23 cellular contexts compared by ENCODE assay signal in the genomic region with DNA sequence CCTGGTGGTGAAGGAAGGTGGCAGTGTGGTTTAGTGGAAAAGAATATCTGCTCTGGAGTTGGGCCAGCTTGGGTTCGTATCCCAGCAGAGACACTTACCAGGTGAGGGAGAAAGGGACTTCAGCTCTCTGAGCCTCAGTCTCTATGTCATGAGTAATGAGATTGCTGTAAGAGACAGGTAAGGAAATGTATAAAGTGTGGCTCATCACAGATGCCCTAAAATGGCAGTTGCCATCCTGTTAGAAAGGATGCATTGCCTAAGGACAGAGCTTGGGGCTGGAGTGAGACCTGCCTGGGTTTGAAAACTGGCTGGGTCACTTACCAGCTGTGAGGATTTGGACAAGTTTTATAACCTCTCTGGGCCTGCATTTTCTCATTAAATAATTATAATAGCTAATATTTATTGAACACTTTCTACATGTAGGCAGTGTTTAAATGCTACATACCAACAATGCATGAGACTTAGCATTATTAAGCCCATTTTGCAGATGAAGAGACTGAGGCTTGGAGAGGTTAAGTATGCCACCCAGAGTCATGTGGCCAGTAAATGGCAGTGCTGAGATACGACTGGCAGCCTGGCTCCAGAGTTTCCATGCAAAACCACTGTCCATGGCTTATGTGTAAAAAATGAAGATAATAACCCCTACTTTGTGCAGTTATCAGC.
DNase-seq lines count a peak whose midpoint lies in the region; ATAC-seq, FAIRE-seq and TF ChIP-seq lines count a peak whose summit lies in the region.
"Had no signal": no experiment of that assay in that cellular context is flagged by ENCODE, and none has a peak within 500 bp of the region (broad histone marks: within the 10 kb centered on the region; RNA-seq: fewer than 3 reads in every experiment).

No MANE protein-coding gene starts in this region.

- no peak overlapping the region for H3K4me3 ChIP-seq in HepG2 (replicated peaks in 1 of 3; ENCODE audit: insufficient read depth in 1 of 3, low read depth in 2 of 3, low read length in 3 of 3)
- no peak overlapping the region for H3K4me3 ChIP-seq in right lobe of liver
- peak overlapping the region; percentile 17 for H3K4me3 ChIP-seq in lower lobe of right lung
- no peak overlapping the region for H3K4me3 ChIP-seq in gastrocnemius medialis
- H3K4me3 ChIP-seq: BLaER1, GM23248, MG63, SJSA1 had no signal

- no peak overlapping the region for H3K4me3 Mint-ChIP-seq in activated CD4-positive, alpha-beta T cell treated with anti-CD3 and anti-CD28 coated beads, Interleukin-2, amount 10 ng/mL, durations not matched to agents 24 days and 14 days
- H3K4me3 Mint-ChIP-seq: CD4-positive, alpha-beta T cell had no signal

- no peak for DNase-seq in HepG2 (ENCODE audit: low spot score)
- DNase-seq in right lobe of liver = no peak
- no peak for DNase-seq in lower lobe of right lung
- no peak for DNase-seq in gastrocnemius medialis
- DNase-seq in activated CD4-positive, alpha-beta T cell treated with anti-CD3 and anti-CD28 coated beads, Interleukin-2, amount 10 ng/mL, durations not matched to agents 24 days and 14 days = no peak
- DNase-seq in effector CD4-positive, alpha-beta T cell = no peak
- DNase-seq: CD4-positive, alpha-beta T cell; H7; KG1; MG63; NCI-H1105 treated with DMSO at 0.1 percent for 48 hours; NCI-H146; NCI-H1930; NCI-H2107; NCI-H524 treated with DMSO at 0.1 percent for 48 hours; NCI-H774 had no signal

- no peak overlapping the region for H3K9ac ChIP-seq in HepG2 (ENCODE audit: insufficient read depth, low read depth, low read length)
- H3K9ac ChIP-seq: BLaER1, GM23248 had no signal

- H3K36me3 Mint-ChIP-seq in activated CD4-positive, alpha-beta T cell treated with anti-CD3 and anti-CD28 coated beads, Interleukin-2, amount 10 ng/mL, durations not matched to agents 24 days and 14 days (ENCODE audit: low read depth) = no peaks in the 10 kb centered on the region

- H3K9me3 ChIP-seq in HepG2 (ENCODE audit: low read length) (no peaks in the 10 kb centered on the region), right lobe of liver (no peaks in the 10 kb centered on the region), lower lobe of right lung (no peaks in the 10 kb centered on the region), gastrocnemius medialis (no peaks in the 10 kb centered on the region)
- H3K9me3 ChIP-seq: MG63, SJSA1 had no signal

- TF ChIP-seq RAD21 in HepG2 (CRISPR knock-in tag; IDR thresholded peaks at IDR 0.05) = no peak

- CTCF ChIA-PET in HepG2 (lab: Yijun Ruan, JAX; ENCODE audit: low intra/inter-chr PET ratio, low total read pairs) = no interaction called here

- in situ Hi-C loops in HepG2 (cut with HindIII; ENCODE audit: extremely low pct_ligation_motif_present, low pct_unique_long_range_greater_than_20kb) = no loop called here
- in situ Hi-C loops in gastrocnemius medialis (cut with MboI; ENCODE audit: low sequenced_read_pairs in 4 of 4) = no loop called here

- intact Hi-C loops in HepG2 (cut with micrococcal nuclease; ENCODE audit: unreplicated experiment) = no loop called here
- intact Hi-C loops in right lobe of liver (cut with DNase I) = no loop called here
- intact Hi-C loops in lower lobe of right lung (cut with DNase I) = no loop called here
- intact Hi-C loops in gastrocnemius medialis (cut with DNase I; ENCODE audit: low total_unique reads) = no loop called here
- intact Hi-C loops in activated CD4-positive, alpha-beta T cell treated with anti-CD3 and anti-CD28 coated beads, Interleukin-2, amount 10 ng/mL, durations not matched to agents 24 days and 14 days (cut with micrococcal nuclease) = no loop called here

- H3K4me2 ChIP-seq in HepG2 (ENCODE audit: low read depth, low read length) = no peak overlapping the region
- H3K4me2 ChIP-seq: BLaER1 had no signal

- ATAC-seq in HepG2 (no peak), right lobe of liver (no peak), lower lobe of right lung (no peak), gastrocnemius medialis (no peak), GM18511 (IDR thresholded peaks at IDR 0.05; ENCODE audit: unreplicated experiment) (no peak)

- no peaks in the 10 kb centered on the region for H3K27me3 ChIP-seq in HepG2 (ENCODE audit: control insufficient read depth in 1 of 2, insufficient read depth in 2 of 2, low read length in 2 of 2)
- H3K27me3 ChIP-seq in right lobe of liver = no peaks in the 10 kb centered on the region
- H3K27me3 ChIP-seq in lower lobe of right lung (ENCODE audit: low read depth) = no peaks in the 10 kb centered on the region
- no peaks in the 10 kb centered on the region for H3K27me3 ChIP-seq in gastrocnemius medialis
- H3K27me3 ChIP-seq: BLaER1, MG63, SJSA1 had no signal

- no peaks in the 10 kb centered on the region; a peak in 1 of 5 replicates for H3K36me3 ChIP-seq in HepG2 (replicated peaks in 1 of 2; ENCODE audit: control insufficient read depth in 1 of 2, insufficient read depth in 2 of 2, low read length in 2 of 2)
- no peaks in the 10 kb centered on the region for H3K36me3 ChIP-seq in right lobe of liver
- no peaks in the 10 kb centered on the region for H3K36me3 ChIP-seq in lower lobe of right lung
- H3K36me3 ChIP-seq in gastrocnemius medialis = no peaks in the 10 kb centered on the region
- H3K36me3 ChIP-seq: BLaER1, MG63, SJSA1 had no signal

- no peak for FAIRE-seq in HepG2 (lab: Jason Lieb, UNC)
- FAIRE-seq: A204.1, D721Med, HTR-8/SVneo had no signal

- H3K27ac Mint-ChIP-seq in activated CD4-positive, alpha-beta T cell treated with anti-CD3 and anti-CD28 coated beads, Interleukin-2, amount 10 ng/mL, durations not matched to agents 24 days and 14 days = no peak overlapping the region
- H3K27ac Mint-ChIP-seq: CD4-positive, alpha-beta T cell had no signal

- TF ChIP-seq POLR2A in HepG2 (IDR thresholded peaks at IDR 0.05; ENCODE audit: insufficient read depth in 1 of 2, low read depth in 2 of 2, low read length in 2 of 2) (no peak), right lobe of liver (IDR thresholded peaks at IDR 0.05) (no peak), gastrocnemius medialis (IDR thresholded peaks at IDR 0.05) (no peak)

- TF ChIP-seq EP300 in HepG2 (IDR thresholded peaks at IDR 0.05; ENCODE audit: low read depth in 2 of 2, low read length in 2 of 2) (no peak), HepG2 (CRISPR knock-in tag; IDR thresholded peaks at IDR 0.05; ENCODE audit: borderline replicate concordance) (no peak)

- H3K79me2 ChIP-seq in HepG2 (ENCODE audit: insufficient read depth, low read length) = no peaks in the 10 kb centered on the region

- H4K20me1 ChIP-seq in HepG2 (ENCODE audit: insufficient read depth, low read length) = no peaks in the 10 kb centered on the region
- H4K20me1 ChIP-seq: BLaER1 had no signal

- POLR2A ChIA-PET in HepG2 (lab: Yijun Ruan, JAX) = no interaction called here

- no TSS peak for BruUV-seq in HepG2 (replicated peaks; lab: Mats Ljungman, UMichigan)

- no peak overlapping the region for H2AFZ ChIP-seq in HepG2 (ENCODE audit: low read length)
- H2AFZ ChIP-seq: GM23248 had no signal

- H3K27ac ChIP-seq in HepG2 (ENCODE audit: extremely low read length, insufficient read depth, low read length) (no peak overlapping the region), right lobe of liver (no peak overlapping the region), lower lobe of right lung (peak overlapping the region; percentile 54), gastrocnemius medialis (peak overlapping the region; percentile 52 to 80 (median 62))
- H3K27ac ChIP-seq: BLaER1, GM23248, SJSA1 had no signal

- peaks cover 26% of the 10 kb centered on the region for H3K27me3 Mint-ChIP-seq in activated CD4-positive, alpha-beta T cell treated with anti-CD3 and anti-CD28 coated beads, Interleukin-2, amount 10 ng/mL, durations not matched to agents 24 days and 14 days

- no peaks in the 10 kb centered on the region for H3K4me1 Mint-ChIP-seq in activated CD4-positive, alpha-beta T cell treated with anti-CD3 and anti-CD28 coated beads, Interleukin-2, amount 10 ng/mL, durations not matched to agents 24 days and 14 days

- H3K4me1 ChIP-seq in HepG2 (ENCODE audit: insufficient read depth, low read length) (no peaks in the 10 kb centered on the region), right lobe of liver (peaks cover 0 to 4% (median 0%) of the 10 kb centered on the region in 4 donors), lower lobe of right lung (peaks cover 34% of the 10 kb centered on the region), gastrocnemius medialis (peaks cover 41 to 48% of the 10 kb centered on the region in 2 donors)

- WGBS in HepG2 (ENCODE audit: low lambda C conversion rate) = 100% methylated on average over 2 of the region's 2 CpGs
- WGBS in right lobe of liver (ENCODE audit: insufficient coverage, low coverage, low lambda C conversion rate, missing lambda C conversion rate) = 94% methylated on average over 2 of the region's 2 CpGs

- TF ChIP-seq CTCF in HepG2 (CRISPR knock-in tag; IDR thresholded peaks at IDR 0.05) (no peak), right lobe of liver (IDR thresholded peaks at IDR 0.05) (no peak), lower lobe of right lung (IDR thresholded peaks at IDR 0.05) (no peak), gastrocnemius medialis (IDR thresholded peaks at IDR 0.05 in 4 of 5, conservative IDR thresholded peaks at IDR 0.05 in 1 of 5) (no peak)

- no peaks in the 10 kb centered on the region for H3K9me3 Mint-ChIP-seq in activated CD4-positive, alpha-beta T cell treated with anti-CD3 and anti-CD28 coated beads, Interleukin-2, amount 10 ng/mL, durations not matched to agents 24 days and 14 days
- H3K9me3 Mint-ChIP-seq: CD4-positive, alpha-beta T cell had no signal

TF ChIP-seq in HepG2, 621 proteins besides CTCF, POLR2A, EP300 and RAD21:
- peak; percentile 90 for TF ChIP-seq ZNF629 (CRISPR knock-in tag; conservative IDR thresholded peaks at IDR 0.05)
- TF ChIP-seq ASH2L (IDR thresholded peaks at IDR 0.05; ENCODE audit: insufficient read length, low read depth, low read length) = no peak

Comparison
In these comparisons a context has a peak if more than half of its experiments do, and no peak if none do; other contexts are left out.
1. H3K27ac ChIP-seq: peak in lower lobe of right lung (single experiment) and gastrocnemius medialis (4 of 4); none in HepG2 (single experiment) and right lobe of liver (0 of 3).